Comparison of ENCODE assay signal across 11 cellular contexts in genomic region chr9:80146466-80146865, GRCh38.
DNase-seq lines count a peak whose midpoint lies in the region; ATAC-seq, FAIRE-seq and TF ChIP-seq lines count a peak whose summit lies in the region.
"Had no signal": no experiment of that assay in that cellular context is flagged by ENCODE, and none has a peak within 500 bp of the region (broad histone marks: within the 10 kb centered on the region; RNA-seq: fewer than 3 reads in every experiment).

No MANE protein-coding gene starts in this region.

- H3K36me3 ChIP-seq in keratinocyte (ENCODE audit: control insufficient read depth in 2 of 2, extremely low read depth in 1 of 2, insufficient read depth in 2 of 2, low read length in 2 of 2) (no peaks in the 10 kb centered on the region), lower lobe of right lung (no peaks in the 10 kb centered on the region)
- no peaks in the 10 kb centered on the region for H3K36me3 ChIP-seq in CD4-positive, alpha-beta memory T cell (ENCODE audit: insufficient read depth, low read length)

- no peaks in the 10 kb centered on the region for H3K27me3 ChIP-seq in keratinocyte (ENCODE audit: control insufficient read depth, extremely low read depth, insufficient read depth, low read length)
- H3K27me3 ChIP-seq in lower lobe of right lung (ENCODE audit: low read depth) = no peaks in the 10 kb centered on the region
- no peaks in the 10 kb centered on the region for H3K27me3 ChIP-seq in CD4-positive, alpha-beta memory T cell (ENCODE audit: insufficient read depth, low read length)

- intact Hi-C loops in lower lobe of right lung (cut with DNase I) = no loop called here
- intact Hi-C loops in CD4-positive, alpha-beta memory T cell (cut with micrococcal nuclease) = no loop called here

- ATAC-seq in GM19351 (IDR thresholded peaks at IDR 0.05; ENCODE audit: unreplicated experiment) = peak; percentile 66
- ATAC-seq in lower lobe of right lung = no peak
- no peak for ATAC-seq in stimulated activated naive CD8-positive, alpha-beta T cell treated with anti-CD3 and anti-CD28 coated beads, Interleukin-15, amount 100 ng/mL, for 72 hours
- ATAC-seq: K562 had no signal

- no peak overlapping the region for H3K27ac ChIP-seq in keratinocyte (ENCODE audit: control insufficient read depth, insufficient read depth, low read length)
- no peak overlapping the region for H3K27ac ChIP-seq in lower lobe of right lung
- H3K27ac ChIP-seq in CD4-positive, alpha-beta memory T cell (ENCODE audit: low read depth, low read length) = no peak overlapping the region

- DNase-seq in AG09309 (ENCODE audit: low read depth) (no peak), SK-N-DZ (ENCODE audit: low spot score) (peak; percentile 22), keratinocyte (ENCODE audit: low read depth, low spot score) (no peak), lower lobe of right lung (no peak), hepatic stellate cell (ENCODE audit: low spot score) (no peak)
- no peak for DNase-seq in CD4-positive, alpha-beta memory T cell
- DNase-seq in stimulated activated naive CD8-positive, alpha-beta T cell treated with anti-CD3 and anti-CD28 coated beads, Interleukin-15, amount 100 ng/mL, for 72 hours = no peak
- DNase-seq: NCI-H748 treated with DMSO at 0.1 percent for 48 hours had no signal

- POLR2A ChIA-PET in CD4-positive, alpha-beta memory T cell (lab: Charles Lee; ENCODE audit: partially characterized antibody) = no interaction called here

- no peak overlapping the region for H3K4me2 ChIP-seq in keratinocyte (ENCODE audit: control insufficient read depth, extremely low read depth, insufficient read depth, low read depth, low read length)

- TF ChIP-seq CTCF in AG09309 (IDR thresholded peaks at IDR 0.05; ENCODE audit: control insufficient read depth, insufficient read depth, low read depth, low read length, missing control alignments) = peak; percentile 41
- peak in 2 of 3 experiments; percentile 5 to 20 for TF ChIP-seq CTCF in keratinocyte (optimal IDR thresholded peaks at IDR 0.05 in 1 of 3, IDR thresholded peaks at IDR 0.05 in 1 of 3, conservative IDR thresholded peaks at IDR 0.05 in 1 of 3; ENCODE audit: extremely low read depth in 1 of 3, insufficient read depth in 2 of 3, low read length in 3 of 3)
- no peak for TF ChIP-seq CTCF in lower lobe of right lung (IDR thresholded peaks at IDR 0.05)

- H3K27ac Mint-ChIP-seq in CD4-positive, alpha-beta memory T cell = no peak overlapping the region
- H3K27ac Mint-ChIP-seq in stimulated activated naive CD8-positive, alpha-beta T cell treated with anti-CD3 and anti-CD28 coated beads, Interleukin-15, amount 100 ng/mL, for 72 hours = no peak overlapping the region
- H3K27ac Mint-ChIP-seq: activated T-helper 2 cell treated with anti-CD3 and anti-CD28 coated beads, Interferon-gamma antibody, Interleukin-2, Interleukin-4, amounts not matched to agents 10 μg/mL and 5 μg/mL and 100 μg/mL, durations not matched to agents 14 hours and 24 hours and 36 hours had no signal

- dilution Hi-C loops in keratinocyte (cut with MboI; ENCODE audit: extremely low pct_ligation_motif_present, low sequenced_read_pairs) = no loop called here

- no peaks in the 10 kb centered on the region for H4K20me1 ChIP-seq in keratinocyte (ENCODE audit: control insufficient read depth, extremely low read depth, insufficient read depth, low read length)

- H3K79me2 ChIP-seq in keratinocyte (ENCODE audit: control insufficient read depth, insufficient read depth, low read length) = no peaks in the 10 kb centered on the region

- CTCF ChIA-PET in CD4-positive, alpha-beta memory T cell (lab: Charles Lee; ENCODE audit: partially characterized antibody) = no interaction called here

- H3K4me3 Mint-ChIP-seq in CD4-positive, alpha-beta memory T cell = no peak overlapping the region
- H3K4me3 Mint-ChIP-seq in stimulated activated naive CD8-positive, alpha-beta T cell treated with anti-CD3 and anti-CD28 coated beads, Interleukin-15, amount 100 ng/mL, for 72 hours = no peak overlapping the region

- H3K27me3 Mint-ChIP-seq in CD4-positive, alpha-beta memory T cell = no peaks in the 10 kb centered on the region
- H3K27me3 Mint-ChIP-seq in stimulated activated naive CD8-positive, alpha-beta T cell treated with anti-CD3 and anti-CD28 coated beads, Interleukin-15, amount 100 ng/mL, for 72 hours = no peaks in the 10 kb centered on the region

- H3K4me1 ChIP-seq in keratinocyte (ENCODE audit: control insufficient read depth, extremely low read depth, insufficient read depth, low read length) = no peaks in the 10 kb centered on the region
- no peaks in the 10 kb centered on the region for H3K4me1 ChIP-seq in lower lobe of right lung
- H3K4me1 ChIP-seq in CD4-positive, alpha-beta memory T cell (ENCODE audit: insufficient read depth, low read length) = no peaks in the 10 kb centered on the region

- H3K9ac ChIP-seq in keratinocyte (ENCODE audit: control insufficient read depth, extremely low read depth, insufficient read depth, low read length) = no peak overlapping the region

- peaks cover 0 to 12% (median 4%) of the 10 kb centered on the region in 8 donors for H3K9me3 Mint-ChIP-seq in CD4-positive, alpha-beta memory T cell
- H3K9me3 Mint-ChIP-seq in stimulated activated naive CD8-positive, alpha-beta T cell treated with anti-CD3 and anti-CD28 coated beads, Interleukin-15, amount 100 ng/mL, for 72 hours = peaks cover 18 to 19% of the 10 kb centered on the region in 2 donors

- H2AFZ ChIP-seq in keratinocyte (ENCODE audit: control insufficient read depth, low read length) = no peak overlapping the region

- H3K9me3 ChIP-seq in keratinocyte (ENCODE audit: control insufficient read depth, low read depth, low read length) (no peaks in the 10 kb centered on the region), lower lobe of right lung (peaks cover 4% of the 10 kb centered on the region)
- no peaks in the 10 kb centered on the region for H3K9me3 ChIP-seq in CD4-positive, alpha-beta memory T cell (ENCODE audit: control insufficient read depth in 1 of 2, low read length in 2 of 2)

- H3K4me3 ChIP-seq in AG09309 (ENCODE audit: control insufficient read depth, low read depth, low read length) = no peak overlapping the region
- no peak overlapping the region for H3K4me3 ChIP-seq in keratinocyte (ENCODE audit: control insufficient read depth in 2 of 3, extremely low read depth in 1 of 3, insufficient read depth in 2 of 3, low read depth in 1 of 3, low read length in 3 of 3)
- no peak overlapping the region for H3K4me3 ChIP-seq in lower lobe of right lung
- H3K4me3 ChIP-seq in CD4-positive, alpha-beta memory T cell (ENCODE audit: low read length in 2 of 2) = no peak overlapping the region
- H3K4me3 ChIP-seq: K562 had no signal

- H3K36me3 Mint-ChIP-seq in CD4-positive, alpha-beta memory T cell = no peaks in the 10 kb centered on the region

- H3K9me1 ChIP-seq in keratinocyte (ENCODE audit: control insufficient read depth, extremely low read depth, insufficient read depth, low read length) = no peaks in the 10 kb centered on the region

- H3K4me1 Mint-ChIP-seq in CD4-positive, alpha-beta memory T cell = no peaks in the 10 kb centered on the region
- no peaks in the 10 kb centered on the region for H3K4me1 Mint-ChIP-seq in stimulated activated naive CD8-positive, alpha-beta T cell treated with anti-CD3 and anti-CD28 coated beads, Interleukin-15, amount 100 ng/mL, for 72 hours

- FAIRE-seq in keratinocyte (lab: Jason Lieb, UNC) = no peak
- FAIRE-seq: K562 had no signal
